Comparison of ENCODE assay signal across 16 cellular contexts in the genomic region with DNA sequence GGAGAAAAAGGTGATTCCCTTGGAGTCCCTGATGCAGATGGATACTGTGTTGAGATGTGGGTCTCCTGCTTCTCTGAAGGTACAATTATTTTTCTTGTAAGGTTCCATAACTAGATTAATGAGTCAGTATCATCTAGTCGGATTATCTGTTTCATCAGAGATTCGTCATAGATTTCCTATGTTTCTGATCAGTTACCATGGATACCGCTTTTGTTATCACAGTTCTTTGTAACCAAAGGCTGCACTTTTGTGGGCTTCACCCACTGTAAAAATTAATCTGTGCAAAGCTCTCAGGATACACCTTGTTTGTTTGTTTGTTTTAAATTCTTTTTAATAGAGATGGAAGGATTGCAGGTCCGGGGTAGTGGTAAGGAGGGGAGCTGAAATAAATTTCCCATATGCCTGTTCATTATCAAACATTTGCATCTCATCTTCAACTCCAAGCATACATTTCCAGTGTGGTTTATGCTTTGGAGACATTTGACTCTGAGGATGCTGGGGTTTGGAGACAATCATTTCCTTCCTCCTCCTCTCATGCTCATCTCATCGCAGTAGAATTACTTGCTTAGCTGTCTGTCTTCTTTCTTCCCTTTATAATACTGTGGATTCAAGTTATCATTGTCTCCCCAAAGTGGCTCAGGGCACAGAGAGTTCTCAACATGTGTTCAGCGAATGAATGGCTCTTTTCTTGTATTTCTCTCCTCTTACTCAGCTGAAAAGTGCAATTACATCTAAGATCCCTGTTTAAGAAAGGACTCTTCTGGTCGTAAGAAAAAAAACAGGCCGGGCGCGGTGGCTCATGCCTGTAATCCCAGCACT. TPM values are rescaled to one million over a fixed set of nuclear protein-coding genes. Genes with fewer than 3 reads are reported as not detected.
A peak's percentile ranks its signal among the peaks of the same experiment; 100 is the strongest.
DNase-seq lines count a peak whose midpoint lies in the region; ATAC-seq and TF ChIP-seq lines count a peak whose summit lies in the region.
"Had no signal": no experiment of that assay in that cellular context is flagged by ENCODE, and none has a peak within 500 bp of the region (broad histone marks: within the 10 kb centered on the region; RNA-seq: fewer than 3 reads in every experiment).

No MANE protein-coding gene starts in this region.

- H3K27ac ChIP-seq in mammary epithelial cell (ENCODE audit: insufficient read depth, low read depth, low read length), result no peak overlapping the region
- H3K27ac ChIP-seq: left lung, SK-N-MC, transverse colon had no signal

- H3K4me1 ChIP-seq in mammary epithelial cell (ENCODE audit: insufficient read depth, low read length), result no peaks in the 10 kb centered on the region
- H3K4me1 ChIP-seq: left lung had no signal

- peak; percentile 61 for ATAC-seq in activated T-helper 17 cell treated with anti-CD3 and anti-CD28 coated beads, Interleukin-2, amount 50 U/mL, for 72 hours (replicated peaks)
- peak; percentile 28 for ATAC-seq in stimulated activated effector memory CD8-positive, alpha-beta T cell treated with anti-CD3 and anti-CD28 coated beads, Interleukin-12 subunit alpha, Interleukin-12 subunit beta, amount 100 ng/mL, for 72 hours
- ATAC-seq: naive thymus-derived CD8-positive, alpha-beta T cell had no signal

- H3K27ac Mint-ChIP-seq in MCF 10A (ENCODE audit: low read depth, unreplicated experiment), result no peak overlapping the region
- peak overlapping the region; percentile 18 for H3K27ac Mint-ChIP-seq in activated T-helper 17 cell treated with anti-CD3 and anti-CD28 coated beads, Interleukin-2, amount 50 U/mL, for 72 hours
- H3K27ac Mint-ChIP-seq in stimulated activated effector memory CD8-positive, alpha-beta T cell treated with anti-CD3 and anti-CD28 coated beads, Interleukin-12 subunit alpha, Interleukin-12 subunit beta, amount 100 ng/mL, for 72 hours, result no peak overlapping the region

- CTCF ChIA-PET in mammary epithelial cell (lab: Charles Lee; ENCODE audit: low non-redundant PET) (no interaction called here), MCF 10A (lab: Yijun Ruan, JAX) (interaction anchor here (0.6 to 0.9 kb wide), 3 partner anchors 15 to 1955 kb away, joined by 3 to 5 read pairs (median 3); no protein-coding TSS in a partner anchor)

- H3K4me3 Mint-ChIP-seq in MCF 10A (ENCODE audit: unreplicated experiment), result no peak overlapping the region
- H3K4me3 Mint-ChIP-seq in activated T-helper 17 cell treated with anti-CD3 and anti-CD28 coated beads, Interleukin-2, amount 50 U/mL, for 72 hours, result no peak overlapping the region
- H3K4me3 Mint-ChIP-seq in stimulated activated effector memory CD8-positive, alpha-beta T cell treated with anti-CD3 and anti-CD28 coated beads, Interleukin-12 subunit alpha, Interleukin-12 subunit beta, amount 100 ng/mL, for 72 hours, result no peak overlapping the region
- H3K4me3 Mint-ChIP-seq: naive thymus-derived CD8-positive, alpha-beta T cell had no signal

- 67% methylated on average over 6 of the region's 10 CpGs for WGBS in mammary epithelial cell (ENCODE audit: low coverage, missing lambda C conversion rate)
- WGBS in lower leg skin, 2 donors, result 47% methylated on average over 10 of the region's 10 CpGs

- no peaks in the 10 kb centered on the region for H3K36me3 Mint-ChIP-seq in MCF 10A (ENCODE audit: insufficient read depth, unreplicated experiment)
- no peaks in the 10 kb centered on the region for H3K36me3 Mint-ChIP-seq in activated T-helper 17 cell treated with anti-CD3 and anti-CD28 coated beads, Interleukin-2, amount 50 U/mL, for 72 hours (ENCODE audit: low read depth)
- no peaks in the 10 kb centered on the region for H3K36me3 Mint-ChIP-seq in stimulated activated effector memory CD8-positive, alpha-beta T cell treated with anti-CD3 and anti-CD28 coated beads, Interleukin-12 subunit alpha, Interleukin-12 subunit beta, amount 100 ng/mL, for 72 hours
- H3K36me3 Mint-ChIP-seq: naive thymus-derived CD8-positive, alpha-beta T cell had no signal

- no peak overlapping the region for H3K4me2 ChIP-seq in mammary epithelial cell (ENCODE audit: insufficient read depth, low read depth, low read length)

- H3K4me1 Mint-ChIP-seq in MCF 10A (ENCODE audit: insufficient read depth, unreplicated experiment), result no peaks in the 10 kb centered on the region
- H3K4me1 Mint-ChIP-seq in activated T-helper 17 cell treated with anti-CD3 and anti-CD28 coated beads, Interleukin-2, amount 50 U/mL, for 72 hours, result peaks cover 11% of the 10 kb centered on the region
- H3K4me1 Mint-ChIP-seq in stimulated activated effector memory CD8-positive, alpha-beta T cell treated with anti-CD3 and anti-CD28 coated beads, Interleukin-12 subunit alpha, Interleukin-12 subunit beta, amount 100 ng/mL, for 72 hours, result no peaks in the 10 kb centered on the region

- intact Hi-C loops in mammary epithelial cell (cut with micrococcal nuclease) (no loop called here), MCF 10A (cut with micrococcal nuclease) (no loop called here), lower leg skin (cut with DNase I; ENCODE audit: low total_unique reads) (loop anchor here (5.0 kb wide), 1 partner anchor 153 kb away; no protein-coding TSS in a partner anchor)

- H3K27me3 Mint-ChIP-seq in MCF 10A (ENCODE audit: insufficient read depth, unreplicated experiment), result no peaks in the 10 kb centered on the region
- H3K27me3 Mint-ChIP-seq in activated T-helper 17 cell treated with anti-CD3 and anti-CD28 coated beads, Interleukin-2, amount 50 U/mL, for 72 hours, result peaks cover 7% of the 10 kb centered on the region

- dilution Hi-C loops in mammary epithelial cell (cut with HindIII; ENCODE audit: low sequenced_read_pairs), result no loop called here

- H4K20me1 ChIP-seq in mammary epithelial cell (ENCODE audit: insufficient read depth, low read length), result no peaks in the 10 kb centered on the region

- TF ChIP-seq CTCF in mammary epithelial cell (conservative IDR thresholded peaks at IDR 0.05 in 1 of 2, IDR thresholded peaks at IDR 0.05 in 1 of 2; ENCODE audit: extremely low read depth in 1 of 2, insufficient read depth in 1 of 2, low read depth in 1 of 2, low read length in 2 of 2), result no peak
- TF ChIP-seq CTCF in MCF 10A (IDR thresholded peaks at IDR 0.05; ENCODE audit: unreplicated experiment), result no peak
- TF ChIP-seq CTCF in lower leg skin (IDR thresholded peaks at IDR 0.05), result no peak

- no peaks in the 10 kb centered on the region for H3K79me2 ChIP-seq in mammary epithelial cell (ENCODE audit: insufficient read depth, low read length)

- H3K4me3 ChIP-seq in mammary epithelial cell (replicated peaks in 1 of 3; ENCODE audit: insufficient read depth in 1 of 3, low read depth in 2 of 3, low read length in 3 of 3) (no peak overlapping the region), lower leg skin (ENCODE audit: low read depth, poor library complexity, severe bottlenecking) (no peak overlapping the region)
- H3K4me3 ChIP-seq: left lung, SK-N-MC, transverse colon had no signal

- H2AFZ ChIP-seq in mammary epithelial cell (ENCODE audit: low read depth, low read length), result no peak overlapping the region

- DNase-seq in mammary epithelial cell (peak; percentile 28), MCF 10A (ENCODE audit: unreplicated experiment) (no peak), globus pallidus (ENCODE audit: low spot score) (peak; percentile 14), OCI-M1 (lab: John Stamatoyannopoulos, UW) (no peak), GDM1 (lab: John Stamatoyannopoulos, UW) (no peak), lower leg skin (ENCODE audit: low spot score in 2 of 2) (no peak)
- no peak for DNase-seq in stimulated activated effector memory CD8-positive, alpha-beta T cell treated with anti-CD3 and anti-CD28 coated beads, Interleukin-12 subunit alpha, Interleukin-12 subunit beta, amount 100 ng/mL, for 72 hours (ENCODE audit: low spot score in 2 of 2)
- DNase-seq: activated CD8-positive, alpha-beta memory T cell treated with anti-CD3 and anti-CD28 coated beads for 24 hours; Calu3; dorsolateral prefrontal cortex; left lung; naive thymus-derived CD8-positive, alpha-beta T cell; NCI-H1417; transverse colon had no signal

- POLR2A ChIA-PET in MCF 10A (lab: Yijun Ruan, JAX), result interaction anchor here (0.7 to 1.1 kb wide), 3 partner anchors 9 to 668 kb away, joined by 3 read pairs; a partner anchor contains a TSS

- no peaks in the 10 kb centered on the region for H3K9me3 Mint-ChIP-seq in MCF 10A (ENCODE audit: unreplicated experiment)
- H3K9me3 Mint-ChIP-seq in activated T-helper 17 cell treated with anti-CD3 and anti-CD28 coated beads, Interleukin-2, amount 50 U/mL, for 72 hours, result no peaks in the 10 kb centered on the region
- H3K9me3 Mint-ChIP-seq in stimulated activated effector memory CD8-positive, alpha-beta T cell treated with anti-CD3 and anti-CD28 coated beads, Interleukin-12 subunit alpha, Interleukin-12 subunit beta, amount 100 ng/mL, for 72 hours, result no peaks in the 10 kb centered on the region
- H3K9me3 Mint-ChIP-seq: naive thymus-derived CD8-positive, alpha-beta T cell had no signal

- in situ Hi-C loops in mammary epithelial cell (cut with MboI; ENCODE audit: low sequenced_read_pairs in 2 of 2), result no loop called here

- no peaks in the 10 kb centered on the region for H3K9me3 ChIP-seq in mammary epithelial cell (replicated peaks; ENCODE audit: insufficient read depth, low read length)
- H3K9me3 ChIP-seq: left lung, transverse colon had no signal

- H3K9ac ChIP-seq in mammary epithelial cell (ENCODE audit: insufficient read depth, low read length), result no peak overlapping the region

- no peaks in the 10 kb centered on the region for H3K27me3 ChIP-seq in mammary epithelial cell (ENCODE audit: insufficient read depth, low read length)
- H3K27me3 ChIP-seq: dorsolateral prefrontal cortex, transverse colon had no signal

- no TSS peak for BruUV-seq in mammary epithelial cell (replicated peaks; lab: Mats Ljungman, UMichigan)
- BruUV-seq in MCF 10A (replicated peaks; lab: Mats Ljungman, UMichigan), result no TSS peak

- no peaks in the 10 kb centered on the region for H3K36me3 ChIP-seq in mammary epithelial cell (ENCODE audit: insufficient read depth, low read length)
- H3K36me3 ChIP-seq: left lung, transverse colon had no signal

- no peak for TF ChIP-seq POLR2A in lower leg skin (IDR thresholded peaks at IDR 0.05)

RNA-seq across cellular contexts. Expression of a gene that starts 33.2 kb away (rescaled TPM):
- total RNA-seq in mammary epithelial cell, result 10 to 100 TPM; 27.3 to 69.3 TPM
- 40.1 TPM for polyA plus RNA-seq in mammary epithelial cell
- polyA minus RNA-seq in mammary epithelial cell, result 44.5 TPM
- total RNA-seq in MCF 10A (2022), result 70.4 and 76.1 TPM in 2 replicates
- total RNA-seq in activated T-helper 17 cell treated with anti-CD3 and anti-CD28 coated beads, Interleukin-2, amount 50 U/mL, for 72 hours, result 10 to 100 TPM; 30.6 to 70.5 TPM
- 10 to 100 TPM; 22.1 to 37.1 (median 27.3) TPM for total RNA-seq in lower leg skin

RNA-seq across cellular contexts. Expression of a gene that starts 50.5 kb away (rescaled TPM):
- total RNA-seq in mammary epithelial cell (10 to 100 TPM; 49.5 to 85.1 TPM), MCF 10A (2022) (74.1 and 95.8 TPM in 2 replicates), lower leg skin (10 to 100 TPM; 24.4 to 52.3 (median 32.9) TPM)
- polyA plus RNA-seq in mammary epithelial cell, result 45.8 TPM
- 60.3 TPM for polyA minus RNA-seq in mammary epithelial cell
- 10 to 100 TPM; 36.7 to 51.9 TPM for total RNA-seq in activated T-helper 17 cell treated with anti-CD3 and anti-CD28 coated beads, Interleukin-2, amount 50 U/mL, for 72 hours

Comparison
In these comparisons a context has a peak if more than half of its experiments do, and no peak if none do; other contexts are left out.
1. DNase-seq: peak in mammary epithelial cell (single experiment) and globus pallidus (single experiment); none in MCF 10A (single experiment), stimulated activated effector memory CD8-positive, alpha-beta T cell treated with anti-CD3 and anti-CD28 coated beads, Interleukin-12 subunit alpha, Interleukin-12 subunit beta, amount 100 ng/mL, for 72 hours (0 of 2), OCI-M1 (single experiment), GDM1 (single experiment) and lower leg skin (0 of 2).